16 cellular contexts compared by ENCODE assay signal in genomic region chr4:181701219-181701618, GRCh38.
DNase-seq lines count a peak whose midpoint lies in the region; TF ChIP-seq lines count a peak whose summit lies in the region.
"Had no signal": no experiment of that assay in that cellular context is flagged by ENCODE, and none has a peak within 500 bp of the region (broad histone marks: within the 10 kb centered on the region; RNA-seq: fewer than 3 reads in every experiment).

No MANE protein-coding gene starts in this region.

- H3K36me3 ChIP-seq in prostate gland: no peaks in the 10 kb centered on the region
- H3K36me3 ChIP-seq: BLaER1, HAP-1 had no signal

- no TSS peak for BruUV-seq in Calu3 (replicated peaks; lab: Mats Ljungman, UMichigan)

- H3K36me3 Mint-ChIP-seq in Calu3 (ENCODE audit: insufficient read depth, unreplicated experiment): no peaks in the 10 kb centered on the region
- H3K36me3 Mint-ChIP-seq: CD8-positive, alpha-beta memory T cell had no signal

- WGBS in prostate gland: 40% methylated on average over 5 of the region's 5 CpGs

- peak; percentile 6 for DNase-seq in NCI-H1436 treated with DMSO at 0.1 percent for 48 hours (lab: John Stamatoyannopoulos, UW)
- DNase-seq in NCI-H1436 (lab: John Stamatoyannopoulos, UW): no peak
- DNase-seq in SIG-M5 treated with dmso at 0.1 percent for 504 hours (lab: John Stamatoyannopoulos, UW; ENCODE audit: unreplicated experiment): peak; percentile 7
- no peak for DNase-seq in SIG-M5 (lab: John Stamatoyannopoulos, UW)
- DNase-seq in NCI-H2029 (lab: John Stamatoyannopoulos, UW): peak; percentile 11
- peak; percentile 13 for DNase-seq in prostate gland (ENCODE audit: low spot score)
- no peak for DNase-seq in Calu3
- no peak for DNase-seq in DMS 273 (lab: John Stamatoyannopoulos, UW; ENCODE audit: unreplicated experiment)
- DNase-seq: 8988T; AML-193; Caco-2; CD8-positive, alpha-beta memory T cell; DMS 273 treated with DMSO at 0.1 percent for 48 hours; GF-D8 had no signal

- no peak overlapping the region for H3K4me3 ChIP-seq in prostate gland
- H3K4me3 ChIP-seq: BLaER1, HAP-1 had no signal

- H3K27ac ChIP-seq in prostate gland: no peak overlapping the region
- H3K27ac ChIP-seq: BLaER1 had no signal

- CTCF ChIA-PET in Calu3 (lab: Charles Lee): no interaction called here

- no peaks in the 10 kb centered on the region for H3K9me3 ChIP-seq in prostate gland
- H3K9me3 ChIP-seq: BLaER1, Caco-2, HAP-1 had no signal

- H3K27me3 ChIP-seq in prostate gland (replicated peaks; ENCODE audit: insufficient read depth): no peaks in the 10 kb centered on the region
- H3K27me3 ChIP-seq: BLaER1 had no signal

- TF ChIP-seq POLR2A in prostate gland (IDR thresholded peaks at IDR 0.05): no peak

- intact Hi-C loops in prostate gland (cut with DNase I): no loop called here
- intact Hi-C loops in Calu3 (cut with micrococcal nuclease; ENCODE audit: unreplicated experiment): no loop called here

- H3K4me1 ChIP-seq in prostate gland (replicated peaks): no peaks in the 10 kb centered on the region
- H3K4me1 ChIP-seq: Caco-2 had no signal

- no peaks in the 10 kb centered on the region for H3K9me3 Mint-ChIP-seq in Calu3 (ENCODE audit: low read depth, unreplicated experiment)

- H3K4me1 Mint-ChIP-seq in Calu3 (ENCODE audit: low read depth, unreplicated experiment): no peaks in the 10 kb centered on the region
- H3K4me1 Mint-ChIP-seq: CD8-positive, alpha-beta memory T cell had no signal

- TF ChIP-seq CTCF in prostate gland (IDR thresholded peaks at IDR 0.05): no peak
- TF ChIP-seq CTCF in Calu3 (IDR thresholded peaks at IDR 0.05; ENCODE audit: unreplicated experiment): no peak

- H3K27me3 Mint-ChIP-seq in Calu3 (ENCODE audit: unreplicated experiment): no peaks in the 10 kb centered on the region
- H3K27me3 Mint-ChIP-seq: CD8-positive, alpha-beta memory T cell had no signal

- H3K4me3 Mint-ChIP-seq in Calu3 (ENCODE audit: low read depth, unreplicated experiment): no peak overlapping the region
- H3K4me3 Mint-ChIP-seq: CD8-positive, alpha-beta memory T cell had no signal

- no peak overlapping the region for H3K27ac Mint-ChIP-seq in Calu3 (ENCODE audit: unreplicated experiment)
- H3K27ac Mint-ChIP-seq: CD8-positive, alpha-beta memory T cell had no signal

Comparison
In these comparisons a context has a peak if more than half of its experiments do, and no peak if none do; other contexts are left out.
1. DNase-seq: peak in NCI-H1436 treated with DMSO at 0.1 percent for 48 hours (single experiment), SIG-M5 treated with dmso at 0.1 percent for 504 hours (single experiment), NCI-H2029 (single experiment) and prostate gland (single experiment); none in NCI-H1436 (single experiment), SIG-M5 (single experiment), Calu3 (single experiment) and DMS 273 (single experiment).